Comparison of ENCODE assay signal across 21 cellular contexts in genomic region chr17:6576038-6576437, GRCh38. TPM values are rescaled to one million over a fixed set of nuclear protein-coding genes. Genes with fewer than 3 reads are reported as not detected.
DNase-seq lines count a peak whose midpoint lies in the region; ATAC-seq and TF ChIP-seq lines count a peak whose summit lies in the region.
"Had no signal": no experiment of that assay in that cellular context is flagged by ENCODE, and none has a peak within 500 bp of the region (broad histone marks: within the 10 kb centered on the region; RNA-seq: fewer than 3 reads in every experiment).

No MANE protein-coding gene starts in this region.

- H3K4me3 Mint-ChIP-seq in activated naive CD4-positive, alpha-beta T cell treated with anti-CD3 and anti-CD28 coated beads, Interleukin-2, amount 10 ng/mL, durations not matched to agents 7 days and 5 days: no peak overlapping the region
- peak overlapping the region; percentile 63 for H3K4me3 Mint-ChIP-seq in memory B cell

- no peak for DNase-seq in activated naive CD4-positive, alpha-beta T cell treated with anti-CD3 and anti-CD28 coated beads, Interleukin-2, amount 10 ng/mL, durations not matched to agents 7 days and 5 days
- DNase-seq in activated naive CD4-positive, alpha-beta T cell (lab: John Stamatoyannopoulos, UW): no peak
- DNase-seq in RWPE1 (ENCODE audit: low spot score) (no peak), memory B cell (ENCODE audit: low spot score in 2 of 2) (no peak), HAP-1 (ENCODE audit: low spot score in 2 of 2) (no peak), NCI-H510A treated with DMSO at 0.1 percent for 48 hours (lab: John Stamatoyannopoulos, UW) (no peak), ACHN (no peak), omental fat pad (ENCODE audit: low spot score) (no peak)
- DNase-seq: activated CD4-positive, CD25-positive, alpha-beta regulatory T cell; DMS53; NCI-H1417; NCI-H2107; NCI-H510A; psoas muscle; small intestine had no signal

- H3K36me3 ChIP-seq in HAP-1 (replicated peaks): peaks cover 14% of the 10 kb centered on the region

- in situ Hi-C loops in HAP-1 (cut with MboI; ENCODE audit: low sequenced_read_pairs): no loop called here
- in situ Hi-C loops in ACHN (cut with HindIII; ENCODE audit: low pct_ligation_motif_present, low pct_unique_long_range_greater_than_20kb, low sequenced_read_pairs): no loop called here

- H3K9me3 ChIP-seq in HAP-1: no peaks in the 10 kb centered on the region
- H3K9me3 ChIP-seq: A549, psoas muscle, upper lobe of right lung had no signal

- TF ChIP-seq CTCF in RWPE1 (conservative IDR thresholded peaks at IDR 0.05; ENCODE audit: low read depth) (no peak), omental fat pad (IDR thresholded peaks at IDR 0.05) (no peak)

- CTCF ChIA-PET in activated naive CD4-positive, alpha-beta T cell treated with anti-CD3 and anti-CD28 coated beads, Interleukin-2, amount 10 ng/mL, durations not matched to agents 7 days and 5 days (lab: Charles Lee): interaction anchor here (0.6 kb wide), 1 partner anchor 339 kb away, joined by 3 read pairs; no protein-coding TSS in a partner anchor
- CTCF ChIA-PET in RWPE1 (lab: Yijun Ruan, JAX): no interaction called here

- peaks cover 15% of the 10 kb centered on the region for H3K4me1 Mint-ChIP-seq in activated naive CD4-positive, alpha-beta T cell treated with anti-CD3 and anti-CD28 coated beads, Interleukin-2, amount 10 ng/mL, durations not matched to agents 7 days and 5 days
- H3K4me1 Mint-ChIP-seq in memory B cell: peaks cover 15% of the 10 kb centered on the region

- no peak overlapping the region for H3K4me3 ChIP-seq in HAP-1
- H3K4me3 ChIP-seq: A549, coronary artery, psoas muscle, SK-N-MC, upper lobe of right lung had no signal

- H3K4me1 ChIP-seq in HAP-1: no peaks in the 10 kb centered on the region
- H3K4me1 ChIP-seq: A549, psoas muscle had no signal

- no peaks in the 10 kb centered on the region for H3K9me3 Mint-ChIP-seq in activated naive CD4-positive, alpha-beta T cell treated with anti-CD3 and anti-CD28 coated beads, Interleukin-2, amount 10 ng/mL, durations not matched to agents 7 days and 5 days
- no peaks in the 10 kb centered on the region for H3K9me3 Mint-ChIP-seq in memory B cell
- H3K9me3 Mint-ChIP-seq: CD8-positive, alpha-beta T cell had no signal

- H3K27me3 ChIP-seq in HAP-1 (ENCODE audit: low read depth): no peaks in the 10 kb centered on the region
- H3K27me3 ChIP-seq: brain microvascular endothelial cell, upper lobe of right lung had no signal

- H3K27me3 Mint-ChIP-seq in activated naive CD4-positive, alpha-beta T cell treated with anti-CD3 and anti-CD28 coated beads, Interleukin-2, amount 10 ng/mL, durations not matched to agents 7 days and 5 days: no peaks in the 10 kb centered on the region
- no peaks in the 10 kb centered on the region for H3K27me3 Mint-ChIP-seq in memory B cell

- POLR2A ChIA-PET in RWPE1 (lab: Yijun Ruan, JAX; ENCODE audit: low non-redundant PET): no interaction called here

- peak overlapping the region; percentile 51 for H3K27ac ChIP-seq in RWPE1
- H3K27ac ChIP-seq: A549, coronary artery, psoas muscle, SK-N-MC had no signal

- H3K27ac Mint-ChIP-seq in activated naive CD4-positive, alpha-beta T cell treated with anti-CD3 and anti-CD28 coated beads, Interleukin-2, amount 10 ng/mL, durations not matched to agents 7 days and 5 days: peak overlapping the region; percentile 11
- no peak overlapping the region for H3K27ac Mint-ChIP-seq in memory B cell

- peaks cover 7% of the 10 kb centered on the region for H3K36me3 Mint-ChIP-seq in activated naive CD4-positive, alpha-beta T cell treated with anti-CD3 and anti-CD28 coated beads, Interleukin-2, amount 10 ng/mL, durations not matched to agents 7 days and 5 days
- peaks cover 15% of the 10 kb centered on the region for H3K36me3 Mint-ChIP-seq in memory B cell

- ATAC-seq in memory B cell (ENCODE audit: low read depth): no peak
- ATAC-seq in omental fat pad (ENCODE audit: low FRiP score): no peak

RNA-seq across cellular contexts. Expression of gene PITPNM3, which starts 19.7 kb away (rescaled TPM):
- total RNA-seq in omental fat pad: 1 to 10 TPM in 3 of 4 donors, under 1 TPM in 1; 0.82 to 3.5 (median 2.5) TPM
